Comparison of ENCODE assay signal across 18 cellular contexts in the genomic region with DNA sequence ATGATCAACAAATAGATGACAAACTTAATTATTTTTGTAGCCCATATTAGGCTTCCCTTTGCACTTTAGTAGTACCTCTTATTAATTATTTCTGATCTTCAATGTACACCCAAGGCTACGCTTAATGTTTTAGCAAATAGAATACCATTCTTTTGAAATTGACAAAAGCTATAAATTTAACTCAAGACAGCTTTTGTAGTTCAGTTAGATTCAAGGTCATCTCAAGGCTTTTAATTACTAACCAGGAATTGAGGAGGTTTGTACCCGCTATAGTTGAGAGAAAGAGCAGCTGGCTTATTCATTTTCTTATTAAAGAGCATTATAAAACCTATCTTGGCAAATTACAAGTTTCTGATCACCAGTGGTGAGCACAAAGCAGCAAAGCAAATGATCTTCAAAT. TPM values are rescaled to one million over a fixed set of nuclear protein-coding genes. Genes with fewer than 3 reads are reported as not detected.
A peak's percentile ranks its signal among the peaks of the same experiment; 100 is the strongest.
DNase-seq lines count a peak whose midpoint lies in the region; ATAC-seq and TF ChIP-seq lines count a peak whose summit lies in the region.
"Had no signal": no experiment of that assay in that cellular context is flagged by ENCODE, and none has a peak within 500 bp of the region (broad histone marks: within the 10 kb centered on the region; RNA-seq: fewer than 3 reads in every experiment).

No MANE protein-coding gene starts in this region.

- H3K27ac Mint-ChIP-seq in GM23338 (peak overlapping the region; percentile 57), endothelial cell (ENCODE audit: unreplicated experiment) (peak overlapping the region; percentile 12), Calu3 (ENCODE audit: unreplicated experiment) (no peak overlapping the region)
- H3K27ac Mint-ChIP-seq: CD8-positive, alpha-beta memory T cell had no signal

- ATAC-seq in GM23338: no peak
- ATAC-seq in GM18519 (IDR thresholded peaks at IDR 0.05; ENCODE audit: low FRiP score, unreplicated experiment): no peak
- ATAC-seq in HG03439 (IDR thresholded peaks at IDR 0.05; ENCODE audit: unreplicated experiment): no peak
- ATAC-seq: GM12878, HepG2 had no signal

- H3K36me3 Mint-ChIP-seq in GM23338 (ENCODE audit: low read depth): no peaks in the 10 kb centered on the region
- H3K36me3 Mint-ChIP-seq in endothelial cell (ENCODE audit: low read depth, unreplicated experiment): no peaks in the 10 kb centered on the region
- H3K36me3 Mint-ChIP-seq in Calu3 (ENCODE audit: insufficient read depth, unreplicated experiment): no peaks in the 10 kb centered on the region
- H3K36me3 Mint-ChIP-seq: CD8-positive, alpha-beta memory T cell had no signal

- H3K9me3 Mint-ChIP-seq in GM23338 (no peaks in the 10 kb centered on the region), endothelial cell (ENCODE audit: unreplicated experiment) (no peaks in the 10 kb centered on the region), Calu3 (ENCODE audit: low read depth, unreplicated experiment) (no peaks in the 10 kb centered on the region)
- H3K9me3 Mint-ChIP-seq: CD8-positive, alpha-beta memory T cell had no signal

- no peaks in the 10 kb centered on the region for H4K20me1 ChIP-seq in GM23338 (replicated peaks; ENCODE audit: insufficient read depth)

- H3K4me3 Mint-ChIP-seq in GM23338 (peak overlapping the region; percentile 71), endothelial cell (ENCODE audit: unreplicated experiment) (no peak overlapping the region), Calu3 (ENCODE audit: low read depth, unreplicated experiment) (no peak overlapping the region)
- H3K4me3 Mint-ChIP-seq: CD8-positive, alpha-beta memory T cell had no signal

- no peak overlapping the region for H3K9ac ChIP-seq in HUES48 (ENCODE audit: low read depth, low read length)
- H3K9ac ChIP-seq: BLaER1 had no signal

- no peak overlapping the region for H2AFZ ChIP-seq in GM23338

- peaks cover 6% of the 10 kb centered on the region for H3K27me3 Mint-ChIP-seq in GM23338 (ENCODE audit: insufficient read depth, low read depth, poor library complexity)
- H3K27me3 Mint-ChIP-seq in endothelial cell (ENCODE audit: unreplicated experiment): peaks cover 7% of the 10 kb centered on the region
- H3K27me3 Mint-ChIP-seq in Calu3 (ENCODE audit: unreplicated experiment): no peaks in the 10 kb centered on the region

- H3K9me3 ChIP-seq in HUES48 (ENCODE audit: control insufficient read depth, insufficient read depth, low read length): no peaks in the 10 kb centered on the region
- H3K9me3 ChIP-seq in thyroid gland: no peaks in the 10 kb centered on the region
- H3K9me3 ChIP-seq: BLaER1, Caco-2, HAP-1 had no signal

- H3K27ac ChIP-seq in GM23338 (ENCODE audit: low read depth) (no peak overlapping the region), HUES48 (ENCODE audit: low read depth, low read length) (peak overlapping the region; percentile 96), thyroid gland (peak overlapping the region in 2 of 3 donors; percentile 8 to 18)
- H3K27ac ChIP-seq: BLaER1 had no signal

- peaks cover 68% of the 10 kb centered on the region for H3K79me2 ChIP-seq in GM23338 (replicated peaks; ENCODE audit: insufficient read depth)

- no TSS peak for BruUV-seq in Calu3 (replicated peaks; lab: Mats Ljungman, UMichigan)

- 96% methylated on average over 2 of the region's 2 CpGs for WGBS in thyroid gland, 2 donors

- intact Hi-C loops in thyroid gland (cut with DNase I) (no loop called here), Calu3 (cut with micrococcal nuclease; ENCODE audit: unreplicated experiment) (no loop called here)

- H3K4me1 ChIP-seq in GM23338 (ENCODE audit: insufficient read depth) (peaks cover 55% of the 10 kb centered on the region), HUES48 (ENCODE audit: control insufficient read depth, insufficient read depth, low read length) (peaks cover 81% of the 10 kb centered on the region), thyroid gland (peaks cover 69 to 74% of the 10 kb centered on the region in 2 donors)

- H3K9me2 ChIP-seq in GM23338 (ENCODE audit: insufficient read depth): no peaks in the 10 kb centered on the region

- no peaks in the 10 kb centered on the region for H3K36me3 ChIP-seq in GM23338 (ENCODE audit: insufficient read depth)
- no peaks in the 10 kb centered on the region for H3K36me3 ChIP-seq in HUES48 (ENCODE audit: control insufficient read depth, insufficient read depth, low read length)
- H3K36me3 ChIP-seq in thyroid gland: no peaks in the 10 kb centered on the region
- H3K36me3 ChIP-seq: BLaER1, HAP-1 had no signal

- H3F3A ChIP-seq in GM23338 (replicated peaks; ENCODE audit: low read depth): no peaks in the 10 kb centered on the region

- no peaks in the 10 kb centered on the region for H3K27me3 ChIP-seq in GM23338 (ENCODE audit: insufficient read depth)
- H3K27me3 ChIP-seq in HUES48 (ENCODE audit: control insufficient read depth, insufficient read depth, low read length): no peaks in the 10 kb centered on the region
- no peaks in the 10 kb centered on the region for H3K27me3 ChIP-seq in thyroid gland

- TF ChIP-seq POLR2A in thyroid gland (IDR thresholded peaks at IDR 0.05): no peak

- peak overlapping the region; percentile 72 for H3K4me2 ChIP-seq in GM23338
- H3K4me2 ChIP-seq: BLaER1 had no signal

- TF ChIP-seq CTCF in GM23338 (conservative IDR thresholded peaks at IDR 0.05; ENCODE audit: low read depth in 2 of 2): no peak
- no peak for TF ChIP-seq CTCF in endothelial cell (IDR thresholded peaks at IDR 0.05; ENCODE audit: unreplicated experiment)
- no peak for TF ChIP-seq CTCF in thyroid gland (IDR thresholded peaks at IDR 0.05)
- no peak for TF ChIP-seq CTCF in Calu3 (IDR thresholded peaks at IDR 0.05; ENCODE audit: unreplicated experiment)

- DNase-seq in GM23338 (ENCODE audit: low spot score): no peak
- DNase-seq in endothelial cell (ENCODE audit: low spot score): no peak
- DNase-seq in thyroid gland: no peak
- DNase-seq in Calu3: no peak
- DNase-seq: 8988T; AML-193; Caco-2; CD8-positive, alpha-beta memory T cell; DMS53; GOT3 had no signal

- H3K4me3 ChIP-seq in GM23338: 0 out of 2 replicates have a peak overlapping the region, but pooled peaks have one; percentile 10
- no peak overlapping the region for H3K4me3 ChIP-seq in HUES48 (ENCODE audit: low read depth, low read length)
- H3K4me3 ChIP-seq in thyroid gland (replicated peaks in 1 of 3): no peak overlapping the region
- H3K4me3 ChIP-seq: BLaER1, GM12878, HAP-1 had no signal

- CTCF ChIA-PET in Calu3 (lab: Charles Lee): no interaction called here

- peaks cover 80% of the 10 kb centered on the region for H3K4me1 Mint-ChIP-seq in GM23338
- peaks cover 58% of the 10 kb centered on the region for H3K4me1 Mint-ChIP-seq in endothelial cell (ENCODE audit: unreplicated experiment)
- peaks cover 24% of the 10 kb centered on the region for H3K4me1 Mint-ChIP-seq in Calu3 (ENCODE audit: low read depth, unreplicated experiment)
- H3K4me1 Mint-ChIP-seq: CD8-positive, alpha-beta memory T cell had no signal

TF ChIP-seq in GM23338, 12 proteins besides CTCF, POLR2A, EP300 and RAD21 (continues in another document):
- TF ChIP-seq CREB1 (CRISPR knock-in tag; IDR thresholded peaks at IDR 0.05; ENCODE audit: low read depth): no peak
- no peak for TF ChIP-seq EZH2phosphoT487 (IDR thresholded peaks at IDR 0.05; ENCODE audit: unreplicated experiment)
- TF ChIP-seq ZNF331 (CRISPR knock-in tag; IDR thresholded peaks at IDR 0.05; ENCODE audit: low read depth): no peak
- no peak for TF ChIP-seq NANOG (IDR thresholded peaks at IDR 0.05; ENCODE audit: borderline replicate concordance)
- no peak for TF ChIP-seq ZNF114 (CRISPR knock-in tag; IDR thresholded peaks at IDR 0.05)
- TF ChIP-seq, protein P1, sequence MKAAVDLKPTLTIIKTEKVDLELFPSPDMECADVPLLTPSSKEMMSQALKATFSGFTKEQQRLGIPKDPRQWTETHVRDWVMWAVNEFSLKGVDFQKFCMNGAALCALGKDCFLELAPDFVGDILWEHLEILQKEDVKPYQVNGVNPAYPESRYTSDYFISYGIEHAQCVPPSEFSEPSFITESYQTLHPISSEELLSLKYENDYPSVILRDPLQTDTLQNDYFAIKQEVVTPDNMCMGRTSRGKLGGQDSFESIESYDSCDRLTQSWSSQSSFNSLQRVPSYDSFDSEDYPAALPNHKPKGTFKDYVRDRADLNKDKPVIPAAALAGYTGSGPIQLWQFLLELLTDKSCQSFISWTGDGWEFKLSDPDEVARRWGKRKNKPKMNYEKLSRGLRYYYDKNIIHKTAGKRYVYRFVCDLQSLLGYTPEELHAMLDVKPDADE (IDR thresholded peaks at IDR 0.05): no peak
- TF ChIP-seq JUNB (IDR thresholded peaks at IDR 0.05; ENCODE audit: unreplicated experiment): no peak
- TF ChIP-seq STAT1 (IDR thresholded peaks at IDR 0.05; ENCODE audit: unreplicated experiment): no peak

RNA-seq across cellular contexts. Expression of gene NR6A1, which starts 15.1 kb away (rescaled TPM):
- 125 and 139 TPM in 2 replicates for total RNA-seq in GM23338 (2014; rRNA removed; shearing (Covaris generic))
- 40.9 and 44.2 TPM in 2 replicates for polyA plus RNA-seq in GM23338 (2016; fragmentation: Nextera tagmentation; extraction: Ambion mirVana)
- total RNA-seq in endothelial cell (ENCODE audit: unreplicated experiment) (63.8 TPM), thyroid gland (10 to 100 TPM; 15.3 to 25.0 (median 19.3) TPM), Calu3 (2022) (5.9 and 6.7 TPM in 2 replicates)
- polyA plus RNA-seq: CD8-positive, alpha-beta memory T cell had no signal

RNA-seq across cellular contexts. Expression of gene OLFML2A, which starts 20.9 kb away (rescaled TPM):
- total RNA-seq in GM23338 (2014; rRNA removed; shearing (Covaris generic)): 6.4 and 6.7 TPM in 2 replicates
- polyA plus RNA-seq in GM23338 (2016; fragmentation: Nextera tagmentation; extraction: Ambion mirVana): 1.1 TPM in 2 replicates
- total RNA-seq in endothelial cell (ENCODE audit: unreplicated experiment) (18.2 TPM), thyroid gland (10 to 100 TPM; 40.7 to 64.3 (median 50.2) TPM), Calu3 (2022) (0.88 and 0.99 TPM in 2 replicates)
- total RNA-seq: CD8-positive, alpha-beta memory T cell; HT-29 had no signal
- polyA plus RNA-seq: CD8-positive, alpha-beta memory T cell had no signal
